ENCODE assay signal across 26 cellular contexts in the genomic region with DNA sequence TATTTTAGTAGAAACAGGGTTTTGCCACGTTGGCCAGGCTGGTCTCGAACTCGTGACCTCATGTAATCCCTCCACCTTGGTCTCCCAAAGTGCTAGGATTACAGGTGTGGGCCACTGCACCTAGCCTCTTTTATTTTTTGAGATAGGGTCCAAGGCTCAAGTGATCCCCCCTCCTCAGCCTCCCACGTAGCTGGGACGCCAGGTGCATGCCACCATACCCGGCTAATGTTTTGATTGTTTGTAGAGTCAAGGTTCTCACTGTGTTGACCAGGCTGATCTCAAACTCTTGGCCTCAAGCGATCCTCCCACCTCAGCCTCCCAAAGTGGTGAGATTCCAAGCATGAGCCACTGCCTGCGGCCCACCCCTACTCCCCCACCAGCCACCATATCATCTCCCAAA. TPM values are rescaled to one million over a fixed set of nuclear protein-coding genes. Genes with fewer than 3 reads are reported as not detected.
"Had no signal": no experiment of that assay in that cellular context is flagged by ENCODE, and none has a peak within 500 bp of the region (broad histone marks: within the 10 kb centered on the region; RNA-seq: fewer than 3 reads in every experiment).

No MANE protein-coding gene starts in this region.

- H3K27ac ChIP-seq: colonic mucosa, coronary artery, dorsolateral prefrontal cortex, epithelial cell of prostate, esophagus muscularis mucosa, esophagus squamous epithelium, foreskin keratinocyte, gastrocnemius medialis, gastroesophageal sphincter, heart left ventricle had no signal

- H3K36me3 ChIP-seq: colonic mucosa, esophagus muscularis mucosa, esophagus squamous epithelium, gastrocnemius medialis, gastroesophageal sphincter, heart left ventricle had no signal

- H3K4me3 ChIP-seq: colonic mucosa, coronary artery, dorsolateral prefrontal cortex, esophagus muscularis mucosa, esophagus squamous epithelium, gastrocnemius medialis, gastroesophageal sphincter, heart left ventricle had no signal

- H3K27me3 ChIP-seq: colonic mucosa, dorsolateral prefrontal cortex, esophagus muscularis mucosa, esophagus squamous epithelium, foreskin keratinocyte, gastrocnemius medialis, heart left ventricle had no signal

- DNase-seq: colonic mucosa; dermis blood vessel endothelial cell; effector CD4-positive, alpha-beta T cell; effector CD8-positive, alpha-beta T cell; effector memory CD4-positive, alpha-beta T cell; effector memory CD8-positive, alpha-beta T cell; endodermal cell; erythroblast; esophagus squamous epithelium; foreskin fibroblast; foreskin keratinocyte; foreskin melanocyte; gastrocnemius medialis; glutamatergic neuron; heart left ventricle had no signal

- H3K4me1 ChIP-seq: colonic mucosa, esophagus muscularis mucosa, esophagus squamous epithelium, foreskin keratinocyte, gastrocnemius medialis, gastroesophageal sphincter, heart left ventricle had no signal

- H3K9me3 ChIP-seq: colonic mucosa, esophagus muscularis mucosa, esophagus squamous epithelium, gastrocnemius medialis, gastroesophageal sphincter, heart left ventricle had no signal

- ATAC-seq: effector memory CD8-positive, alpha-beta T cell; esophagus mucosa; foreskin keratinocyte; gastrocnemius medialis; gastroesophageal sphincter; heart left ventricle had no signal

RNA-seq across cellular contexts. Expression of a gene that starts 6.3 kb away (rescaled TPM):
- total RNA-seq: dermis blood vessel endothelial cell, endothelial cell of umbilical vein, epithelial cell of proximal tubule, fibroblast of villous mesenchyme, foreskin keratinocyte, glomerular endothelial cell, heart left ventricle had no signal
- polyA plus RNA-seq: fibroblast of lung had no signal
